Comparison of ENCODE assay signal across 1 cellular context in genomic region chr15:78951841-78952238, GRCh38.
TF ChIP-seq lines count a peak whose summit lies in the region.

No MANE protein-coding gene starts in this region.

TF ChIP-seq in GM23338, 12 proteins besides CTCF, POLR2A, EP300 and RAD21:
- TF ChIP-seq NANOG (IDR thresholded peaks at IDR 0.05; ENCODE audit: borderline replicate concordance) (no peak), JUNB (IDR thresholded peaks at IDR 0.05; ENCODE audit: unreplicated experiment) (no peak), EZH2phosphoT487 (IDR thresholded peaks at IDR 0.05; ENCODE audit: unreplicated experiment) (no peak), STAT1 (IDR thresholded peaks at IDR 0.05; ENCODE audit: unreplicated experiment) (no peak), REST (IDR thresholded peaks at IDR 0.05; ENCODE audit: unreplicated experiment) (no peak), EZH2 (IDR thresholded peaks at IDR 0.05; ENCODE audit: low read depth, unreplicated experiment) (no peak), POLR2AphosphoS5 (IDR thresholded peaks at IDR 0.05; ENCODE audit: low read depth) (no peak), ETS1 (IDR thresholded peaks at IDR 0.05) (no peak), CREB1 (CRISPR knock-in tag; IDR thresholded peaks at IDR 0.05; ENCODE audit: low read depth) (no peak), ZNF114 (CRISPR knock-in tag; IDR thresholded peaks at IDR 0.05) (no peak), ZNF331 (CRISPR knock-in tag; IDR thresholded peaks at IDR 0.05; ENCODE audit: low read depth) (no peak)
- TF ChIP-seq, protein P1, sequence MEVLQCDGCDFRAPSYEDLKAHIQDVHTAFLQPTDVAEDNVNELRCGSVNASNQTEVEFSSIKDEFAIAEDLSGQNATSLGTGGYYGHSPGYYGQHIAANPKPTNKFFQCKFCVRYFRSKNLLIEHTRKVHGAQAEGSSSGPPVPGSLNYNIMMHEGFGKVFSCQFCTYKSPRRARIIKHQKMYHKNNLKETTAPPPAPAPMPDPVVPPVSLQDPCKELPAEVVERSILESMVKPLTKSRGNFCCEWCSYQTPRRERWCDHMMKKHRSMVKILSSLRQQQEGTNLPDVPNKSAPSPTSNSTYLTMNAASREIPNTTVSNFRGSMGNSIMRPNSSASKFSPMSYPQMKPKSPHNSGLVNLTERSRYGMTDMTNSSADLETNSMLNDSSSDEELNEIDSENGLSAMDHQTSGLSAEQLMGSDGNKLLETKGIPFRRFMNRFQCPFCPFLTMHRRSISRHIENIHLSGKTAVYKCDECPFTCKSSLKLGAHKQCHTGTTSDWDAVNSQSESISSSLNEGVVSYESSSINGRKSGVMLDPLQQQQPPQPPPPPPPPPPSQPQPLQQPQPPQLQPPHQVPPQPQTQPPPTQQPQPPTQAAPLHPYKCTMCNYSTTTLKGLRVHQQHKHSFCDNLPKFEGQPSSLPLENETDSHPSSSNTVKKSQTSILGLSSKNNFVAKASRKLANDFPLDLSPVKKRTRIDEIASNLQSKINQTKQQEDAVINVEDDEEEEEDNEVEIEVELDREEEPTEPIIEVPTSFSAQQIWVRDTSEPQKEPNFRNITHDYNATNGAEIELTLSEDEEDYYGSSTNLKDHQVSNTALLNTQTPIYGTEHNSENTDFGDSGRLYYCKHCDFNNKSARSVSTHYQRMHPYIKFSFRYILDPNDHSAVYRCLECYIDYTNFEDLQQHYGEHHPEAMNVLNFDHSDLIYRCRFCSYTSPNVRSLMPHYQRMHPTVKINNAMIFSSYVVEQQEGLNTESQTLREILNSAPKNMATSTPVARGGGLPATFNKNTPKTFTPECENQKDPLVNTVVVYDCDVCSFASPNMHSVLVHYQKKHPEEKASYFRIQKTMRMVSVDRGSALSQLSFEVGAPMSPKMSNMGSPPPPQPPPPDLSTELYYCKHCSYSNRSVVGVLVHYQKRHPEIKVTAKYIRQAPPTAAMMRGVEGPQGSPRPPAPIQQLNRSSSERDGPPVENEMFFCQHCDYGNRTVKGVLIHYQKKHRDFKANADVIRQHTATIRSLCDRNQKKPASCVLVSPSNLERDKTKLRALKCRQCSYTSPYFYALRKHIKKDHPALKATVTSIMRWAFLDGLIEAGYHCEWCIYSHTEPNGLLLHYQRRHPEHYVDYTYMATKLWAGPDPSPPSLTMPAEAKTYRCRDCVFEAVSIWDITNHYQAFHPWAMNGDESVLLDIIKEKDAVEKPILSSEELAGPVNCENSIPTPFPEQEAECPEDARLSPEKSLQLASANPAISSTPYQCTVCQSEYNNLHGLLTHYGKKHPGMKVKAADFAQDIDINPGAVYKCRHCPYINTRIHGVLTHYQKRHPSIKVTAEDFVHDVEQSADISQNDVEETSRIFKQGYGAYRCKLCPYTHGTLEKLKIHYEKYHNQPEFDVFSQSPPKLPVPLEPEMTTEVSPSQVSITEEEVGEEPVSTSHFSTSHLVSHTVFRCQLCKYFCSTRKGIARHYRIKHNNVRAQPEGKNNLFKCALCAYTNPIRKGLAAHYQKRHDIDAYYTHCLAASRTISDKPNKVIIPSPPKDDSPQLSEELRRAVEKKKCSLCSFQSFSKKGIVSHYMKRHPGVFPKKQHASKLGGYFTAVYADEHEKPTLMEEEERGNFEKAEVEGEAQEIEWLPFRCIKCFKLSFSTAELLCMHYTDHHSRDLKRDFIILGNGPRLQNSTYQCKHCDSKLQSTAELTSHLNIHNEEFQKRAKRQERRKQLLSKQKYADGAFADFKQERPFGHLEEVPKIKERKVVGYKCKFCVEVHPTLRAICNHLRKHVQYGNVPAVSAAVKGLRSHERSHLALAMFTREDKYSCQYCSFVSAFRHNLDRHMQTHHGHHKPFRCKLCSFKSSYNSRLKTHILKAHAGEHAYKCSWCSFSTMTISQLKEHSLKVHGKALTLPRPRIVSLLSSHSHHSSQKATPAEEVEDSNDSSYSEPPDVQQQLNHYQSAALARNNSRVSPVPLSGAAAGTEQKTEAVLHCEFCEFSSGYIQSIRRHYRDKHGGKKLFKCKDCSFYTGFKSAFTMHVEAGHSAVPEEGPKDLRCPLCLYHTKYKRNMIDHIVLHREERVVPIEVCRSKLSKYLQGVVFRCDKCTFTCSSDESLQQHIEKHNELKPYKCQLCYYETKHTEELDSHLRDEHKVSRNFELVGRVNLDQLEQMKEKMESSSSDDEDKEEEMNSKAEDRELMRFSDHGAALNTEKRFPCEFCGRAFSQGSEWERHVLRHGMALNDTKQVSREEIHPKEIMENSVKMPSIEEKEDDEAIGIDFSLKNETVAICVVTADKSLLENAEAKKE (CRISPR knock-in tag; IDR thresholded peaks at IDR 0.05): no peak
TF ChIP-seq in GM23338: peak in this region for 0.
